In the genomic region with DNA sequence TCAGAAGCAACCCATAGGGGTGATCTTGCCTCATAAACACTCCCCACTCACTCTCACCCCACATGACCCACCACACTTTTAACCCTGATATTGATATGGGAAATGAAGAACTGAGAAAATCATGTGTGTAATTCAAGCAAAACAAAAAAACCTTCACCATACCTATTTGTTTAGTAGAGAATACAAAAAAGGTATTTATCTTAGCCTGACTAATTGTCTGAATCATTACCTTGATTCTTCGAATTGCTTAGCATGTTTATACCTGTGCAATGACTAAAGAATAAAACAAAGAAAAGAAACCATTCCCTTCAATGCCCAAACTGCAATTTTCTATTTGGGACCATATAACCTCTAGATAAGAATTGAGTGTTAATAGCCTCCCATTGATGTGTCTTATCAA, we compare ENCODE assay signal across 36 cellular contexts. TPM values are rescaled to one million over a fixed set of nuclear protein-coding genes. Genes with fewer than 3 reads are reported as not detected.
"Had no signal": no experiment of that assay in that cellular context is flagged by ENCODE, and none has a peak within 500 bp of the region (broad histone marks: within the 10 kb centered on the region; RNA-seq: fewer than 3 reads in every experiment).

No MANE protein-coding gene starts in this region.

- ATAC-seq: activated CD8-positive, alpha-beta T cell treated with anti-CD3 and anti-CD28 coated beads for 36 hours had no signal

- H3K27ac ChIP-seq: ascending aorta, SJCRH30, SK-N-MC, WERI-Rb-1 had no signal

- H3K9me3 ChIP-seq: ascending aorta, MG63, SJCRH30 had no signal

- H3K4me1 ChIP-seq: ascending aorta, SJCRH30 had no signal

- H3K4me3 Mint-ChIP-seq: activated CD4-positive, alpha-beta T cell treated with anti-CD3 and anti-CD28 coated beads, Interleukin-2, amount 10 ng/mL, durations not matched to agents 24 days and 14 days; activated CD8-positive, alpha-beta T cell treated with anti-CD3 and anti-CD28 coated beads for 36 hours; activated naive CD4-positive, alpha-beta T cell treated with anti-CD3 and anti-CD28 coated beads, Interleukin-2, amount 50 U/mL, for 24 hours; activated naive CD8-positive, alpha-beta T cell treated with anti-CD3 and anti-CD28 coated beads, Interleukin-2, amount 10 ng/mL, durations not matched to agents 7 days and 5 days had no signal

- H3K27me3 Mint-ChIP-seq: activated CD4-positive, alpha-beta T cell treated with anti-CD3 and anti-CD28 coated beads, Interleukin-2, amount 10 ng/mL, durations not matched to agents 24 days and 14 days; activated CD8-positive, alpha-beta T cell treated with anti-CD3 and anti-CD28 coated beads for 36 hours; activated naive CD4-positive, alpha-beta T cell treated with anti-CD3 and anti-CD28 coated beads, Interleukin-2, amount 50 U/mL, for 24 hours; activated naive CD8-positive, alpha-beta T cell treated with anti-CD3 and anti-CD28 coated beads, Interleukin-2, amount 10 ng/mL, durations not matched to agents 7 days and 5 days had no signal

- H3K36me3 Mint-ChIP-seq: activated naive CD4-positive, alpha-beta T cell treated with anti-CD3 and anti-CD28 coated beads, Interleukin-2, amount 50 U/mL, for 24 hours; activated naive CD8-positive, alpha-beta T cell treated with anti-CD3 and anti-CD28 coated beads, Interleukin-2, amount 10 ng/mL, durations not matched to agents 7 days and 5 days had no signal

- DNase-seq: activated CD4-positive, alpha-beta T cell treated with anti-CD3 and anti-CD28 coated beads, Interleukin-2, amount 10 ng/mL, durations not matched to agents 24 days and 14 days; activated CD4-positive, alpha-beta T cell treated with anti-CD3 and anti-CD28 coated beads, Interleukin-2, amount 50 U/mL, for 4 hours; activated CD4-positive, CD25-positive, alpha-beta regulatory T cell; activated CD8-positive, alpha-beta T cell treated with anti-CD3 and anti-CD28 coated beads for 36 hours; activated gamma-delta T cell; activated naive CD4-positive, alpha-beta T cell treated with Interleukin-2 at 50 U/mL for 16 hours; activated naive CD8-positive, alpha-beta T cell treated with anti-CD3 and anti-CD28 coated beads, Interleukin-2, amount 10 ng/mL, durations not matched to agents 7 days and 5 days; activated T-cell treated with anti-CD3 and anti-CD28 coated beads, Interleukin-2, amount 50 U/mL, for 1 hour; amygdala; caudate nucleus; cerebellar nuclear complex; Karpas-422; KBM-7; MG63; NCI-H1048; NCI-H1105 treated with DMSO at 0.1 percent for 48 hours; NCI-H1436; NCI-H187; NCI-H2081; NCI-H2171 treated with DMSO at 0.1 percent for 48 hours; NCI-H345; NCI-H524 treated with DMSO at 0.1 percent for 48 hours; SHP77; SJCRH30; T1000; WERI-Rb-1 had no signal

- H3K4me1 Mint-ChIP-seq: activated CD4-positive, alpha-beta T cell treated with anti-CD3 and anti-CD28 coated beads, Interleukin-2, amount 10 ng/mL, durations not matched to agents 24 days and 14 days; activated naive CD4-positive, alpha-beta T cell treated with anti-CD3 and anti-CD28 coated beads, Interleukin-2, amount 50 U/mL, for 24 hours; activated naive CD8-positive, alpha-beta T cell treated with anti-CD3 and anti-CD28 coated beads, Interleukin-2, amount 10 ng/mL, durations not matched to agents 7 days and 5 days had no signal

- H3K27me3 ChIP-seq: ascending aorta, MG63, SJCRH30 had no signal

- H3K4me3 ChIP-seq: ascending aorta, MG63, SJCRH30, SK-N-MC had no signal

- FAIRE-seq: RCC 7860 had no signal

- H3K36me3 ChIP-seq: ascending aorta, MG63, SJCRH30, WERI-Rb-1 had no signal

- H3K9me3 Mint-ChIP-seq: activated CD4-positive, alpha-beta T cell treated with anti-CD3 and anti-CD28 coated beads, Interleukin-2, amount 10 ng/mL, durations not matched to agents 24 days and 14 days; activated CD8-positive, alpha-beta T cell treated with anti-CD3 and anti-CD28 coated beads for 36 hours; activated naive CD4-positive, alpha-beta T cell treated with anti-CD3 and anti-CD28 coated beads, Interleukin-2, amount 50 U/mL, for 24 hours; activated T-helper 2 cell treated with anti-CD3 and anti-CD28 coated beads, Interferon-gamma antibody, Interleukin-2, Interleukin-4, amounts not matched to agents 10 μg/mL and 5 μg/mL and 100 μg/mL, durations not matched to agents 14 hours and 24 hours and 36 hours had no signal

RNA-seq across cellular contexts. Expression of a gene that starts 1.8 kb away (rescaled TPM):
- total RNA-seq: activated CD4-positive, alpha-beta T cell treated with anti-CD3 and anti-CD28 coated beads, Interleukin-2, amount 10 ng/mL, durations not matched to agents 24 days and 14 days; activated CD8-positive, alpha-beta memory T cell treated with anti-CD3 and anti-CD28 coated beads for 36 hours; activated CD8-positive, alpha-beta T cell treated with anti-CD3 and anti-CD28 coated beads for 36 hours; activated naive CD8-positive, alpha-beta T cell treated with anti-CD3 and anti-CD28 coated beads, Interleukin-2, amount 10 ng/mL, durations not matched to agents 7 days and 5 days; activated T-helper 2 cell treated with anti-CD3 and anti-CD28 coated beads, Interferon-gamma antibody, Interleukin-2, Interleukin-4, amounts not matched to agents 10 μg/mL and 5 μg/mL and 100 μg/mL, durations not matched to agents 14 hours and 24 hours and 36 hours; ascending aorta; NCI-H460; SJCRH30; T-helper 1 cell treated with Interleukin-12 subunit alpha and Interleukin-12 subunit beta and Interleukin-4 antibody, amounts not matched to agents 30 ng/mL and 1 ng/mL, for 36 hours; T-helper 2 cell treated with Interferon-gamma antibody and Interleukin-4, amounts not matched to agents 100 ng/mL and 5 ng/mL, for 36 hours had no signal
- polyA plus RNA-seq: adipose tissue had no signal

RNA-seq across cellular contexts. Expression of a gene that starts 51.1 kb away (rescaled TPM):
- total RNA-seq: activated CD4-positive, alpha-beta T cell treated with anti-CD3 and anti-CD28 coated beads, Interleukin-2, amount 10 ng/mL, durations not matched to agents 24 days and 14 days; activated CD8-positive, alpha-beta memory T cell treated with anti-CD3 and anti-CD28 coated beads for 36 hours; activated CD8-positive, alpha-beta T cell treated with anti-CD3 and anti-CD28 coated beads for 36 hours; activated naive CD8-positive, alpha-beta T cell treated with anti-CD3 and anti-CD28 coated beads, Interleukin-2, amount 10 ng/mL, durations not matched to agents 7 days and 5 days; activated T-helper 2 cell treated with anti-CD3 and anti-CD28 coated beads, Interferon-gamma antibody, Interleukin-2, Interleukin-4, amounts not matched to agents 10 μg/mL and 5 μg/mL and 100 μg/mL, durations not matched to agents 14 hours and 24 hours and 36 hours; ascending aorta; NCI-H460; SJCRH30; T-helper 1 cell treated with Interleukin-12 subunit alpha and Interleukin-12 subunit beta and Interleukin-4 antibody, amounts not matched to agents 30 ng/mL and 1 ng/mL, for 36 hours; T-helper 2 cell treated with Interferon-gamma antibody and Interleukin-4, amounts not matched to agents 100 ng/mL and 5 ng/mL, for 36 hours had no signal
